In the genomic region with DNA sequence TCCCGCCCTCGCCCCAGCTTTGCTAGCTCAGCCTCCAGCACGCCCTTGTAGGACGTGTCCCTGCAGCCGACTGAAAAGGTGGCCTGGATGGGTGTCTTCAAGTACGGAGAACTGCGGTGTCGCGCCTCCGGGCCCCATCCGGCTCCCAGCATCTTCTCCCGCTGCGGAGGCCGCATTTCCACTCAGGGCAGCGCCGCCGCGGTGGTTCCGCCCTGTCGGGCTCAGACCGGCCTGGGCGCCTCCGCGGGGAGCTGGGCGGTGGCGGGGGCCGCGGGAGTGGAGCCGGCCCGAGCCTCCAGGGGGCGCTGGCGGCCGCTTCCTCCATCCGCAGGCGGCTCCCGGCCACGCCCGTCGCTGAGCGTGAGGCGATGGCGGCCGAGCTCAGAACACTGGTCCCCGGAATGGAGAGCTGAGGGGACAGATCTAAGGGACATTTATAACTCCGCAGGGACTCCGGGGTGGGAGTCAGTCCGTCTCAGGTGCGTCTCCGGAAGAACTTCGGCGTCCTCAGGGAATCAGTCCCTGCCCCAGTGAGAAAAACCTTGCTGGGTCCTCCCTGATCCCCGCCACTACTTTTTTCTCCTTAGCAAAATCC, we compare ENCODE assay signal across 1 cellular context.
TF ChIP-seq lines count a peak whose summit lies in the region.

No MANE protein-coding gene starts in this region.

TF ChIP-seq in K562, 482 proteins besides CTCF, POLR2A, EP300 and RAD21 (continued from another document and continues in another):
- TF ChIP-seq, protein P1, sequence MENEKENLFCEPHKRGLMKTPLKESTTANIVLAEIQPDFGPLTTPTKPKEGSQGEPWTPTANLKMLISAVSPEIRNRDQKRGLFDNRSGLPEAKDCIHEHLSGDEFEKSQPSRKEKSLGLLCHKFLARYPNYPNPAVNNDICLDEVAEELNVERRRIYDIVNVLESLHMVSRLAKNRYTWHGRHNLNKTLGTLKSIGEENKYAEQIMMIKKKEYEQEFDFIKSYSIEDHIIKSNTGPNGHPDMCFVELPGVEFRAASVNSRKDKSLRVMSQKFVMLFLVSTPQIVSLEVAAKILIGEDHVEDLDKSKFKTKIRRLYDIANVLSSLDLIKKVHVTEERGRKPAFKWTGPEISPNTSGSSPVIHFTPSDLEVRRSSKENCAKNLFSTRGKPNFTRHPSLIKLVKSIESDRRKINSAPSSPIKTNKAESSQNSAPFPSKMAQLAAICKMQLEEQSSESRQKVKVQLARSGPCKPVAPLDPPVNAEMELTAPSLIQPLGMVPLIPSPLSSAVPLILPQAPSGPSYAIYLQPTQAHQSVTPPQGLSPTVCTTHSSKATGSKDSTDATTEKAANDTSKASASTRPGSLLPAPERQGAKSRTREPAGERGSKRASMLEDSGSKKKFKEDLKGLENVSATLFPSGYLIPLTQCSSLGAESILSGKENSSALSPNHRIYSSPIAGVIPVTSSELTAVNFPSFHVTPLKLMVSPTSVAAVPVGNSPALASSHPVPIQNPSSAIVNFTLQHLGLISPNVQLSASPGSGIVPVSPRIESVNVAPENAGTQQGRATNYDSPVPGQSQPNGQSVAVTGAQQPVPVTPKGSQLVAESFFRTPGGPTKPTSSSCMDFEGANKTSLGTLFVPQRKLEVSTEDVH (IDR thresholded peaks at IDR 0.05; ENCODE audit: low read depth, partially characterized antibody): no peak
- TF ChIP-seq ZNF431 (CRISPR knock-in tag; IDR thresholded peaks at IDR 0.05) (peak; percentile 49; the same call in 1 of the 2 replicates), ZNF696 (CRISPR knock-in tag; conservative IDR thresholded peaks at IDR 0.05) (no peak), PCBP1 (IDR thresholded peaks at IDR 0.05; ENCODE audit: low read depth, low read length, poor library complexity, severe bottlenecking) (no peak), STAT5A (IDR thresholded peaks at IDR 0.05; ENCODE audit: borderline replicate concordance, low read length) (no peak), NFRKB (IDR thresholded peaks at IDR 0.05; ENCODE audit: low read depth) (no peak), CBX1 (IDR thresholded peaks at IDR 0.05; ENCODE audit: low read depth) (0 out of 2 replicates have a peak, but pooled peaks have one; percentile 33), POLR3A (IDR thresholded peaks at IDR 0.05; ENCODE audit: borderline replicate concordance, extremely low read depth, insufficient read depth, insufficient read length) (no peak), RBM15 (IDR thresholded peaks at IDR 0.05; ENCODE audit: insufficient read depth, low read length) (no peak), KAT7 (CRISPR knock-in tag; IDR thresholded peaks at IDR 0.05; ENCODE audit: borderline replicate concordance) (peak; percentile 95; the same call in 1 of the 2 replicates), HLTF (IDR thresholded peaks at IDR 0.05) (no peak), CTBP1 (IDR thresholded peaks at IDR 0.05; ENCODE audit: borderline replicate concordance) (peak; percentile 97), ATF1 (CRISPR knock-in tag; IDR thresholded peaks at IDR 0.05) (no peak), ATF1 (tag; IDR thresholded peaks at IDR 0.05) (peak; percentile 28; the same call in 1 of the 2 replicates), C11orf30 (IDR thresholded peaks at IDR 0.05; ENCODE audit: low read depth) (no peak), ZNF282 (CRISPR knock-in tag; IDR thresholded peaks at IDR 0.05) (no peak)
- TF ChIP-seq, protein P2, sequence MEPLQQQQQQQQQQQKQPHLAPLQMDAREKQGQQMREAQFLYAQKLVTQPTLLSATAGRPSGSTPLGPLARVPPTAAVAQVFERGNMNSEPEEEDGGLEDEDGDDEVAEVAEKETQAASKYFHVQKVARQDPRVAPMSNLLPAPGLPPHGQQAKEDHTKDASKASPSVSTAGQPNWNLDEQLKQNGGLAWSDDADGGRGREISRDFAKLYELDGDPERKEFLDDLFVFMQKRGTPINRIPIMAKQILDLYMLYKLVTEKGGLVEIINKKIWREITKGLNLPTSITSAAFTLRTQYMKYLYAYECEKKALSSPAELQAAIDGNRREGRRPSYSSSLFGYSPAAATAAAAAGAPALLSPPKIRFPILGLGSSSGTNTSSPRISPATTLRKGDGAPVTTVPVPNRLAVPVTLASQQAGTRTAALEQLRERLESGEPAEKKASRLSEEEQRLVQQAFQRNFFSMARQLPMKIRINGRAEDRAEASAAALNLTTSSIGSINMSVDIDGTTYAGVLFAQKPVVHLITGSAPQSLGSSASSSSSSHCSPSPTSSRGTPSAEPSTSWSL (CRISPR knock-in tag; IDR thresholded peaks at IDR 0.05; ENCODE audit: borderline replicate concordance): no peak
- TF ChIP-seq, protein P3, sequence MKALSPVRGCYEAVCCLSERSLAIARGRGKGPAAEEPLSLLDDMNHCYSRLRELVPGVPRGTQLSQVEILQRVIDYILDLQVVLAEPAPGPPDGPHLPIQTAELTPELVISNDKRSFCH (CRISPR knock-in tag; IDR thresholded peaks at IDR 0.05): no peak
- TF ChIP-seq, protein P3 (tag; IDR thresholded peaks at IDR 0.05): peak; percentile 68
- TF ChIP-seq, protein P4, sequence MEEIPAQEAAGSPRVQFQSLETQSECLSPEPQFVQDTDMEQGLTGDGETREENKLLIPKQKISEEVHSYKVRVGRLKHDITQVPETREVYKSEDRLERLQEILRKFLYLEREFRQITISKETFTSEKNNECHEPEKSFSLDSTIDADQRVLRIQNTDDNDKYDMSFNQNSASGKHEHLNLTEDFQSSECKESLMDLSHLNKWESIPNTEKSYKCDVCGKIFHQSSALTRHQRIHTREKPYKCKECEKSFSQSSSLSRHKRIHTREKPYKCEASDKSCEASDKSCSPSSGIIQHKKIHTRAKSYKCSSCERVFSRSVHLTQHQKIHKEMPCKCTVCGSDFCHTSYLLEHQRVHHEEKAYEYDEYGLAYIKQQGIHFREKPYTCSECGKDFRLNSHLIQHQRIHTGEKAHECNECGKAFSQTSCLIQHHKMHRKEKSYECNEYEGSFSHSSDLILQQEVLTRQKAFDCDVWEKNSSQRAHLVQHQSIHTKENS (CRISPR knock-in tag; IDR thresholded peaks at IDR 0.05): no peak
- TF ChIP-seq, protein P5, sequence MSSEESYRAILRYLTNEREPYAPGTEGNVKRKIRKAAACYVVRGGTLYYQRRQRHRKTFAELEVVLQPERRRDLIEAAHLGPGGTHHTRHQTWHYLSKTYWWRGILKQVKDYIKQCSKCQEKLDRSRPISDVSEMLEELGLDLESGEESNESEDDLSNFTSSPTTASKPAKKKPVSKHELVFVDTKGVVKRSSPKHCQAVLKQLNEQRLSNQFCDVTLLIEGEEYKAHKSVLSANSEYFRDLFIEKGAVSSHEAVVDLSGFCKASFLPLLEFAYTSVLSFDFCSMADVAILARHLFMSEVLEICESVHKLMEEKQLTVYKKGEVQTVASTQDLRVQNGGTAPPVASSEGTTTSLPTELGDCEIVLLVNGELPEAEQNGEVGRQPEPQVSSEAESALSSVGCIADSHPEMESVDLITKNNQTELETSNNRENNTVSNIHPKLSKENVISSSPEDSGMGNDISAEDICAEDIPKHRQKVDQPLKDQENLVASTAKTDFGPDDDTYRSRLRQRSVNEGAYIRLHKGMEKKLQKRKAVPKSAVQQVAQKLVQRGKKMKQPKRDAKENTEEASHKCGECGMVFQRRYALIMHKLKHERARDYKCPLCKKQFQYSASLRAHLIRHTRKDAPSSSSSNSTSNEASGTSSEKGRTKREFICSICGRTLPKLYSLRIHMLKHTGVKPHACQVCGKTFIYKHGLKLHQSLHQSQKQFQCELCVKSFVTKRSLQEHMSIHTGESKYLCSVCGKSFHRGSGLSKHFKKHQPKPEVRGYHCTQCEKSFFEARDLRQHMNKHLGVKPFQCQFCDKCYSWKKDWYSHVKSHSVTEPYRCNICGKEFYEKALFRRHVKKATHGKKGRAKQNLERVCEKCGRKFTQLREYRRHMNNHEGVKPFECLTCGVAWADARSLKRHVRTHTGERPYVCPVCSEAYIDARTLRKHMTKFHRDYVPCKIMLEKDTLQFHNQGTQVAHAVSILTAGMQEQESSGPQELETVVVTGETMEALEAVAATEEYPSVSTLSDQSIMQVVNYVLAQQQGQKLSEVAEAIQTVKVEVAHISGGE (CRISPR knock-in tag; IDR thresholded peaks at IDR 0.05): 0 out of 6 replicates have a peak, but pooled peaks of 1 of the 3 experiments have one; percentile 33
- TF ChIP-seq, protein P6, sequence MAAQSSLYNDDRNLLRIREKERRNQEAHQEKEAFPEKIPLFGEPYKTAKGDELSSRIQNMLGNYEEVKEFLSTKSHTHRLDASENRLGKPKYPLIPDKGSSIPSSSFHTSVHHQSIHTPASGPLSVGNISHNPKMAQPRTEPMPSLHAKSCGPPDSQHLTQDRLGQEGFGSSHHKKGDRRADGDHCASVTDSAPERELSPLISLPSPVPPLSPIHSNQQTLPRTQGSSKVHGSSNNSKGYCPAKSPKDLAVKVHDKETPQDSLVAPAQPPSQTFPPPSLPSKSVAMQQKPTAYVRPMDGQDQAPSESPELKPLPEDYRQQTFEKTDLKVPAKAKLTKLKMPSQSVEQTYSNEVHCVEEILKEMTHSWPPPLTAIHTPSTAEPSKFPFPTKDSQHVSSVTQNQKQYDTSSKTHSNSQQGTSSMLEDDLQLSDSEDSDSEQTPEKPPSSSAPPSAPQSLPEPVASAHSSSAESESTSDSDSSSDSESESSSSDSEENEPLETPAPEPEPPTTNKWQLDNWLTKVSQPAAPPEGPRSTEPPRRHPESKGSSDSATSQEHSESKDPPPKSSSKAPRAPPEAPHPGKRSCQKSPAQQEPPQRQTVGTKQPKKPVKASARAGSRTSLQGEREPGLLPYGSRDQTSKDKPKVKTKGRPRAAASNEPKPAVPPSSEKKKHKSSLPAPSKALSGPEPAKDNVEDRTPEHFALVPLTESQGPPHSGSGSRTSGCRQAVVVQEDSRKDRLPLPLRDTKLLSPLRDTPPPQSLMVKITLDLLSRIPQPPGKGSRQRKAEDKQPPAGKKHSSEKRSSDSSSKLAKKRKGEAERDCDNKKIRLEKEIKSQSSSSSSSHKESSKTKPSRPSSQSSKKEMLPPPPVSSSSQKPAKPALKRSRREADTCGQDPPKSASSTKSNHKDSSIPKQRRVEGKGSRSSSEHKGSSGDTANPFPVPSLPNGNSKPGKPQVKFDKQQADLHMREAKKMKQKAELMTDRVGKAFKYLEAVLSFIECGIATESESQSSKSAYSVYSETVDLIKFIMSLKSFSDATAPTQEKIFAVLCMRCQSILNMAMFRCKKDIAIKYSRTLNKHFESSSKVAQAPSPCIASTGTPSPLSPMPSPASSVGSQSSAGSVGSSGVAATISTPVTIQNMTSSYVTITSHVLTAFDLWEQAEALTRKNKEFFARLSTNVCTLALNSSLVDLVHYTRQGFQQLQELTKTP (IDR thresholded peaks at IDR 0.05; ENCODE audit: low read depth in 1 of 2, partially characterized antibody in 2 of 2): no peak
- TF ChIP-seq, protein P7, sequence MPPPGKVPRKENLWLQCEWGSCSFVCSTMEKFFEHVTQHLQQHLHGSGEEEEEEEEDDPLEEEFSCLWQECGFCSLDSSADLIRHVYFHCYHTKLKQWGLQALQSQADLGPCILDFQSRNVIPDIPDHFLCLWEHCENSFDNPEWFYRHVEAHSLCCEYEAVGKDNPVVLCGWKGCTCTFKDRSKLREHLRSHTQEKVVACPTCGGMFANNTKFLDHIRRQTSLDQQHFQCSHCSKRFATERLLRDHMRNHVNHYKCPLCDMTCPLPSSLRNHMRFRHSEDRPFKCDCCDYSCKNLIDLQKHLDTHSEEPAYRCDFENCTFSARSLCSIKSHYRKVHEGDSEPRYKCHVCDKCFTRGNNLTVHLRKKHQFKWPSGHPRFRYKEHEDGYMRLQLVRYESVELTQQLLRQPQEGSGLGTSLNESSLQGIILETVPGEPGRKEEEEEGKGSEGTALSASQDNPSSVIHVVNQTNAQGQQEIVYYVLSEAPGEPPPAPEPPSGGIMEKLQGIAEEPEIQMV (tag; conservative IDR thresholded peaks at IDR 0.05; ENCODE audit: low read depth): no peak
- TF ChIP-seq, protein P8, sequence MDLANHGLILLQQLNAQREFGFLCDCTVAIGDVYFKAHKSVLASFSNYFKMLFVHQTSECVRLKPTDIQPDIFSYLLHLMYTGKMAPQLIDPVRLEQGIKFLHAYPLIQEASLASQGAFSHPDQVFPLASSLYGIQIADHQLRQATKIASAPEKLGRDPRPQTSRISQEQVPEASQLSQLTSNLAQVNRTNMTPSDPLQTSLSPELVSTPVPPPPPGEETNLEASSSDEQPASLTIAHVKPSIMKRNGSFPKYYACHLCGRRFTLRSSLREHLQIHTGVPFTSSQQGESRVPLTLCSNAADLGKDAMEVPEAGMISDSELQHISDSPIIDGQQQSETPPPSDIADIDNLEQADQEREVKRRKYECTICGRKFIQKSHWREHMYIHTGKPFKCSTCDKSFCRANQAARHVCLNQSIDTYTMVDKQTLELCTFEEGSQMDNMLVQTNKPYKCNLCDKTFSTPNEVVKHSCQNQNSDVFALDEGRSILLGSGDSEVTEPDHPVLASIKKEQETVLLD (IDR thresholded peaks at IDR 0.05): no peak
